In the genomic region with DNA sequence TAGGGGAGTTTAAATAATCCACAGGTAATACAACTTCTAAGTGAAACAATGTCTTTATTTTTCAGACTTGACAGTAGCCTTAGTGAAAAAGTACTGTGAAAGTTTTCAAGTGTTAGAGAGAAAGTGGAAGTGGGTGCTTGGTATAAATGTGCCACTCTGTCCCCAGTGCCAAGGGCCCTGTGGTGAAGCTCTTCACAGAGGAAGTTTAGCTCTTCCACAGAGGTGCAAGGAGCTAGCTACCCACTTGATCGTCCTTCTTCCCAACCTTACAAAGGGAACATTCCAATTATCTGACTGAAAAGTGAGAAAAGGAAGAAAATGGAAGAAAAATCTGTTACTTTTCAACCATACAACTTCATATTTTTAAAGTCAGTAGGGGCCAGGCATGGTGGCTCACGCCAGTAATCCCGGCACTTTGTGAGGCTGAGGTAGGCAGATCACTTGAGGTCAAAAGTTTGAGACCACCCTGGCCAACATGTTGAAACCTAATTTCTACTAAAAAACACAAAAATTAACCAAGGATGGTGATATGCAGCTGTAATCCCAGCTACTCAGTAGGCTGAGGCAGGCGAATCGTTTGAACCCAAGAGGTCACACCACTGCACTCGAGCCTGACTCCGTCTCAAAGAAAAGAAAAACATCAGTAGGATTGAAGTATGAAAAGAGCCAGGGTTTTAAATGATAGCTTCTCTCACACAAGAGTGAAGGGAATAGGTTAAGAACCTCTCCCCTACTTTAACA, we compare ENCODE assay signal across 13 cellular contexts. TPM values are rescaled to one million over a fixed set of nuclear protein-coding genes. Genes with fewer than 3 reads are reported as not detected.
DNase-seq lines count a peak whose midpoint lies in the region; ATAC-seq, FAIRE-seq and TF ChIP-seq lines count a peak whose summit lies in the region.
"Had no signal": no experiment of that assay in that cellular context is flagged by ENCODE, and none has a peak within 500 bp of the region (broad histone marks: within the 10 kb centered on the region; RNA-seq: fewer than 3 reads in every experiment).

No MANE protein-coding gene starts in this region.

- WGBS in body of pancreas, 2 donors: 77 to 79% methylated on average over 7 of the region's 7 CpGs
- 93% methylated on average over 7 of the region's 7 CpGs for WGBS in hepatocyte (ENCODE audit: low lambda C conversion rate, missing lambda C conversion rate)

- TF ChIP-seq POLR2A in GM12891 (IDR thresholded peaks at IDR 0.05; ENCODE audit: low read depth, low read length) (no peak), body of pancreas (IDR thresholded peaks at IDR 0.05) (no peak)

- intact Hi-C loops in left lung (cut with DNase I): no loop called here
- intact Hi-C loops in body of pancreas (cut with DNase I): no loop called here

- H3K36me3 ChIP-seq in left lung (no peaks in the 10 kb centered on the region), body of pancreas (replicated peaks in 1 of 2; ENCODE audit: insufficient read depth in 1 of 2, low read depth in 2 of 2) (no peaks in the 10 kb centered on the region), hepatocyte (replicated peaks; ENCODE audit: insufficient read depth, low read depth) (no peaks in the 10 kb centered on the region)

- FAIRE-seq in GM12891 (lab: Jason Lieb, UNC): peak; percentile 63
- FAIRE-seq: G401.6, keratinocyte had no signal

- H2AFZ ChIP-seq in hepatocyte: no peak overlapping the region

- no peak overlapping the region for H3K4me2 ChIP-seq in hepatocyte

- H3K27me3 ChIP-seq in left lung (no peaks in the 10 kb centered on the region), body of pancreas (no peaks in the 10 kb centered on the region), hepatocyte (no peaks in the 10 kb centered on the region)

- DNase-seq in GM12891 (ENCODE audit: insufficient read length, low spot score) (no peak), left lung (no peak), SW 1271 (lab: John Stamatoyannopoulos, UW) (no peak), body of pancreas (no peak), hepatocyte (ENCODE audit: low spot score) (no peak)
- DNase-seq: NCI-H1930, right cardiac atrium had no signal

- no peaks in the 10 kb centered on the region for H4K20me1 ChIP-seq in hepatocyte (ENCODE audit: insufficient read depth, poor library complexity, severe bottlenecking)

- ATAC-seq in GM19467 (IDR thresholded peaks at IDR 0.05; ENCODE audit: unreplicated experiment): peak; percentile 30
- peak; percentile 21 for ATAC-seq in HG03558 (IDR thresholded peaks at IDR 0.05; ENCODE audit: extremely low read depth, unreplicated experiment)
- peak; percentile 24 for ATAC-seq in left lung
- no peak for ATAC-seq in HG02981 (IDR thresholded peaks at IDR 0.05; ENCODE audit: unreplicated experiment)
- no peak for ATAC-seq in body of pancreas
- ATAC-seq: right cardiac atrium had no signal

- H3K9me2 ChIP-seq in hepatocyte (replicated peaks; ENCODE audit: insufficient read depth): no peaks in the 10 kb centered on the region

- TF ChIP-seq CTCF in left lung (IDR thresholded peaks at IDR 0.05) (no peak), body of pancreas (IDR thresholded peaks at IDR 0.05) (no peak), hepatocyte (IDR thresholded peaks at IDR 0.05; ENCODE audit: poor library complexity) (no peak)

- H3K4me3 ChIP-seq in left lung (no peak overlapping the region), body of pancreas (no peak overlapping the region), hepatocyte (no peak overlapping the region)

- H3K27ac ChIP-seq in left lung (no peak overlapping the region), body of pancreas (no peak overlapping the region), hepatocyte (no peak overlapping the region)

- H3K4me1 ChIP-seq in left lung (peaks cover 0 to 7% of the 10 kb centered on the region in 2 donors), body of pancreas (no peaks in the 10 kb centered on the region), hepatocyte (ENCODE audit: insufficient read depth) (no peaks in the 10 kb centered on the region)

- H3K9me3 ChIP-seq in left lung: no peaks in the 10 kb centered on the region
- H3K9me3 ChIP-seq in body of pancreas: no peaks in the 10 kb centered on the region
- H3K9me3 ChIP-seq in hepatocyte (ENCODE audit: low read depth): no peaks in the 10 kb centered on the region

- no peaks in the 10 kb centered on the region for H3K79me2 ChIP-seq in hepatocyte

TF ChIP-seq in GM12891, 5 proteins besides CTCF, POLR2A, EP300 and RAD21:
- TF ChIP-seq SPI1 (IDR thresholded peaks at IDR 0.05; ENCODE audit: low read depth, low read length) (peak; percentile 63), TAF1 (IDR thresholded peaks at IDR 0.05; ENCODE audit: low read depth, low read length) (no peak)
TF ChIP-seq in GM12891: peak in this region for 1.

RNA-seq across cellular contexts. Expression of gene PTPRC, which starts 41.0 kb away (rescaled TPM):
- polyA plus RNA-seq in GM12891 (2012; ENCODE audit: low read depth, missing spikeins): 55.1 TPM
- 100 to 1,000 TPM in 1 of 2 donors, 10 to 100 TPM in 1; 53.0 to 180 TPM for total RNA-seq in left lung
- 1 to 10 TPM; 3.3 to 9.9 TPM for total RNA-seq in body of pancreas
- 0.44 and 0.87 TPM in 2 replicates for total RNA-seq in hepatocyte
- polyA plus RNA-seq in hepatocyte: 0.11 TPM in 1 of 2 replicates, not detected in the other
- polyA plus RNA-seq: keratinocyte had no signal

RNA-seq across cellular contexts. Expression of gene ATP6V1G3, which starts 57.4 kb away (rescaled TPM):
- polyA plus RNA-seq in GM12891 (2012; ENCODE audit: low read depth, missing spikeins): not detected
- total RNA-seq in left lung (not detected), body of pancreas (not detected), hepatocyte (not detected in 2 replicates)
- not detected in 2 replicates for polyA plus RNA-seq in hepatocyte
- total RNA-seq: right cardiac atrium, SK-MEL-5 had no signal
- polyA plus RNA-seq: keratinocyte, right cardiac atrium had no signal

Comparison
In these comparisons a context has a peak if more than half of its experiments do, and no peak if none do; other contexts are left out.
1. ATAC-seq: peak in GM19467 (single experiment), HG03558 (single experiment) and left lung (single experiment); none in HG02981 (single experiment) and body of pancreas (single experiment).
2. RNA of gene PTPRC, which starts 41.0 kb away (total RNA-seq): 53.0 to 180 TPM in left lung; 3.3 to 9.9 TPM in body of pancreas and 0.44 to 0.87 TPM in hepatocyte; every median in the first group is over 4 times any median in the second.